In genomic region chr5:14204785-14205321, GRCh38 we compare ENCODE assay signal across 8 cellular contexts.
DNase-seq lines count a peak whose midpoint lies in the region; ATAC-seq and TF ChIP-seq lines count a peak whose summit lies in the region.

No MANE protein-coding gene starts in this region.

- H3K9me3 ChIP-seq in transverse colon: no peaks in the 10 kb centered on the region

- H3K9me3 Mint-ChIP-seq in activated T-cell treated with anti-CD3 and anti-CD28 coated beads, Interleukin-2, amount 50 U/mL, for 4 hours: no peaks in the 10 kb centered on the region

- 0 to 9% methylated on average over 1 to 9 of the region's 9 CpGs for WGBS in transverse colon (ENCODE audit: low coverage in 1 of 2), 2 donors

- H3K4me3 ChIP-seq in BJ (ENCODE audit: low read depth, low read length) (no peak overlapping the region), astrocyte of the spinal cord (ENCODE audit: low read depth, low read length) (no peak overlapping the region), transverse colon (peak overlapping the region in 1 of 4 donors; percentile 2)

- H3K4me1 ChIP-seq in transverse colon: peaks cover 37 to 88% (median 70%) of the 10 kb centered on the region in 4 donors

- DNase-seq in BJ (ENCODE audit: low read depth) (peak; percentile 35), KG1 (lab: John Stamatoyannopoulos, UW) (peak; percentile 40), astrocyte of the spinal cord (ENCODE audit: low read depth, low spot score) (peak; percentile 89), left kidney (ENCODE audit: low read depth, low spot score) (peak; percentile 63), transverse colon (peak; percentile 81), GM13977 (ENCODE audit: low spot score) (no peak)
- DNase-seq in activated T-cell treated with anti-CD3 and anti-CD28 coated beads, Interleukin-2, amount 50 U/mL, for 4 hours: no peak

- no peak for TF ChIP-seq EP300 in transverse colon (IDR thresholded peaks at IDR 0.05; ENCODE audit: low read depth)

- POLR2A ChIA-PET in BJ (lab: Charles Lee): no interaction called here

- H3K27me3 ChIP-seq in BJ (ENCODE audit: control insufficient read depth, insufficient read depth, low read length) (no peaks in the 10 kb centered on the region), transverse colon (no peaks in the 10 kb centered on the region)

- peaks cover 3% of the 10 kb centered on the region for H3K27me3 Mint-ChIP-seq in activated T-cell treated with anti-CD3 and anti-CD28 coated beads, Interleukin-2, amount 50 U/mL, for 4 hours (ENCODE audit: low read depth)

- CTCF ChIA-PET in BJ (lab: Yijun Ruan, JAX): interaction anchor here (1.3 kb wide), 2 partner anchors 55 to 65 kb away, joined by 3 read pairs; no protein-coding TSS in a partner anchor

- H3K4me1 Mint-ChIP-seq in activated T-cell treated with anti-CD3 and anti-CD28 coated beads, Interleukin-2, amount 50 U/mL, for 4 hours (ENCODE audit: low read depth): peaks cover 8% of the 10 kb centered on the region

- in situ Hi-C loops in astrocyte of the spinal cord (cut with HindIII; ENCODE audit: low sequenced_read_pairs) (no loop called here), transverse colon (cut with MboI; ENCODE audit: low pct_ligation_motif_present in 1 of 4, low pct_unique_long_range_greater_than_20kb in 1 of 4, low sequenced_read_pairs in 3 of 4) (loop anchor here in 3 of 4 donors (10.0 kb wide), 2 partner anchors 50 to 60 kb away; partner anchors contain the start of gene TRIO (in 2 of the 3)), GM13977 (cut with MboI; ENCODE audit: low pct_unique_long_range_greater_than_20kb, low sequenced_read_pairs, unreplicated experiment) (loop anchor here (10.0 kb wide), 1 partner anchor 50 kb away; no protein-coding TSS in a partner anchor)

- peak; percentile 42 for TF ChIP-seq POLR2A in transverse colon (IDR thresholded peaks at IDR 0.05)

- H3K36me3 Mint-ChIP-seq in activated T-cell treated with anti-CD3 and anti-CD28 coated beads, Interleukin-2, amount 50 U/mL, for 4 hours (ENCODE audit: insufficient read depth): no peaks in the 10 kb centered on the region

- H3K4me3 Mint-ChIP-seq in activated T-cell treated with anti-CD3 and anti-CD28 coated beads, Interleukin-2, amount 50 U/mL, for 4 hours: no peak overlapping the region

- peak overlapping the region; percentile 84 to 88 (median 84) for H3K27ac ChIP-seq in transverse colon

- no peak for TF ChIP-seq CTCF in BJ (IDR thresholded peaks at IDR 0.05; ENCODE audit: insufficient read depth, low read depth, low read length)
- TF ChIP-seq CTCF in astrocyte of the spinal cord (IDR thresholded peaks at IDR 0.05; ENCODE audit: low read depth, low read length): no peak
- TF ChIP-seq CTCF in transverse colon (IDR thresholded peaks at IDR 0.05): no peak
- no peak for TF ChIP-seq CTCF in GM13977 (IDR thresholded peaks at IDR 0.05; ENCODE audit: extremely low read depth, insufficient read depth, missing control alignments)

- intact Hi-C loops in transverse colon (cut with DNase I; ENCODE audit: low total_unique reads): no loop called here

- no peak for ATAC-seq in activated T-cell treated with anti-CD3 and anti-CD28 coated beads, Interleukin-2, amount 50 U/mL, for 4 hours
- no peak for ATAC-seq in GM18511 (IDR thresholded peaks at IDR 0.05; ENCODE audit: unreplicated experiment)

- H3K36me3 ChIP-seq in BJ (ENCODE audit: control insufficient read depth, insufficient read depth, low read length): no peaks in the 10 kb centered on the region
- no peaks in the 10 kb centered on the region for H3K36me3 ChIP-seq in transverse colon

Comparison
In these comparisons a context has a peak if more than half of its experiments do, and no peak if none do; other contexts are left out.
1. DNase-seq: peak in BJ (single experiment), KG1 (single experiment), astrocyte of the spinal cord (single experiment), left kidney (single experiment) and transverse colon (single experiment); none in activated T-cell treated with anti-CD3 and anti-CD28 coated beads, Interleukin-2, amount 50 U/mL, for 4 hours (single experiment) and GM13977 (single experiment).